In genomic region chr7:141012044-141012685, GRCh38 we compare ENCODE assay signal across 8 cellular contexts. TPM values are rescaled to one million over a fixed set of nuclear protein-coding genes. Genes with fewer than 3 reads are reported as not detected.
DNase-seq lines count a peak whose midpoint lies in the region; ATAC-seq and TF ChIP-seq lines count a peak whose summit lies in the region.

No MANE protein-coding gene starts in this region.

- no peak overlapping the region for H3K27ac ChIP-seq in uterus

- H3K27me3 ChIP-seq in uterus, result no peaks in the 10 kb centered on the region

- intact Hi-C loops in posterior cingulate gyrus (cut with DNase I) (loop anchor here (1.0 to 10.0 kb wide), 4 partner anchors 201 to 640 kb away; partner anchors contain the start of gene MKRN1), uterus (cut with DNase I; ENCODE audit: low total_unique reads) (no loop called here)

- ATAC-seq in GM18907 (IDR thresholded peaks at IDR 0.05; ENCODE audit: unreplicated experiment), result peak; percentile 38

- peak in 3 of 4 experiments; percentile 35 to 60 (median 49) for TF ChIP-seq CTCF in uterus (IDR thresholded peaks at IDR 0.05)

- no peaks in the 10 kb centered on the region for H3K36me3 ChIP-seq in uterus

- TF ChIP-seq EP300 in Ishikawa (IDR thresholded peaks at IDR 0.05; ENCODE audit: borderline replicate concordance), result no peak

- no peaks in the 10 kb centered on the region for H3K9me3 ChIP-seq in uterus

- no peak for TF ChIP-seq POLR2A in uterus (IDR thresholded peaks at IDR 0.05)

- H3K4me1 ChIP-seq in uterus, result no peaks in the 10 kb centered on the region

- TF ChIP-seq RAD21 in Ishikawa (IDR thresholded peaks at IDR 0.05; ENCODE audit: low read depth), result peak; percentile 73

- no peak overlapping the region for H3K4me3 ChIP-seq in uterus

- DNase-seq in C1 segment of cervical spinal cord (lab: John Stamatoyannopoulos, UW) (peak in 11 of 14 donors; percentile 1 to 50 (median 18)), RKO (ENCODE audit: low spot score) (peak; percentile 83), fibroblast of the conjunctiva (ENCODE audit: low read depth) (peak; percentile 47), posterior cingulate gyrus (peak in 9 of 10 donors; percentile 24 to 90 (median 58)), uterus (peak; percentile 24 to 35)
- DNase-seq in activated T-helper 1 cell treated with anti-CD3 and anti-CD28 coated beads, Interleukin-2, amount 50 U/mL, for 16 hours (ENCODE audit: low read depth in 1 of 2, low spot score in 1 of 2), result peak; percentile 47 to 58

TF ChIP-seq in Ishikawa, 13 proteins besides CTCF, POLR2A, EP300 and RAD21:
- TF ChIP-seq ZBTB7A (IDR thresholded peaks at IDR 0.05; ENCODE audit: low read depth) (no peak), REST (IDR thresholded peaks at IDR 0.05; ENCODE audit: low read depth) (no peak), NFIC (IDR thresholded peaks at IDR 0.05) (no peak), TCF12 (IDR thresholded peaks at IDR 0.05; ENCODE audit: low read depth) (no peak), CEBPB (IDR thresholded peaks at IDR 0.05) (no peak)

RNA-seq across cellular contexts. Expression of gene MRPS33, which starts 2.6 kb away (rescaled TPM):
- total RNA-seq in uterus, result 10 to 100 TPM in 3 of 4 donors, 1 to 10 TPM in 1; 8.8 to 28.7 (median 16.9) TPM

Comparison
In these comparisons a context has a peak if more than half of its experiments do, and no peak if none do; other contexts are left out.
1. DNase-seq: peak in every context shown above with its lines; median percentile 83 in RKO; 58 in posterior cingulate gyrus; 52 in activated T-helper 1 cell treated with anti-CD3 and anti-CD28 coated beads, Interleukin-2, amount 50 U/mL, for 16 hours; 47 in fibroblast of the conjunctiva; 30 in uterus; 18 in C1 segment of cervical spinal cord.